In genomic region chr9:34744295-34745221, GRCh38 we compare ENCODE assay signal across 12 cellular contexts. TPM values are rescaled to one million over a fixed set of nuclear protein-coding genes. Genes with fewer than 3 reads are reported as not detected.
DNase-seq lines count a peak whose midpoint lies in the region; FAIRE-seq and TF ChIP-seq lines count a peak whose summit lies in the region.
"Had no signal": no experiment of that assay in that cellular context is flagged by ENCODE, and none has a peak within 500 bp of the region (broad histone marks: within the 10 kb centered on the region; RNA-seq: fewer than 3 reads in every experiment).

No MANE protein-coding gene starts in this region.

- H3K4me1 ChIP-seq in adipocyte (ENCODE audit: control insufficient read depth, insufficient read depth, low read length) (peaks cover 23% of the 10 kb centered on the region), keratinocyte (ENCODE audit: control insufficient read depth, extremely low read depth, insufficient read depth, low read length) (peaks cover 38% of the 10 kb centered on the region)
- H3K4me1 ChIP-seq: uterus had no signal

- dilution Hi-C loops in keratinocyte (cut with MboI; ENCODE audit: extremely low pct_ligation_motif_present, low sequenced_read_pairs) = no loop called here

- peak overlapping the region; percentile 74 for H3K27ac ChIP-seq in keratinocyte (ENCODE audit: control insufficient read depth, insufficient read depth, low read length)
- H3K27ac ChIP-seq in coronary artery = no peak overlapping the region
- H3K27ac ChIP-seq: uterus had no signal

- H3K36me3 ChIP-seq in adipocyte (ENCODE audit: control insufficient read depth, insufficient read depth, low read length, severe bottlenecking) = no peaks in the 10 kb centered on the region
- no peaks in the 10 kb centered on the region for H3K36me3 ChIP-seq in keratinocyte (ENCODE audit: control insufficient read depth in 2 of 2, extremely low read depth in 1 of 2, insufficient read depth in 2 of 2, low read length in 2 of 2)
- H3K36me3 ChIP-seq: uterus had no signal

- no peaks in the 10 kb centered on the region for H3K9me1 ChIP-seq in keratinocyte (ENCODE audit: control insufficient read depth, extremely low read depth, insufficient read depth, low read length)

- H3K9me3 ChIP-seq in adipocyte (ENCODE audit: control insufficient read depth, low read length) = peaks cover 3% of the 10 kb centered on the region
- peaks cover 5% of the 10 kb centered on the region for H3K9me3 ChIP-seq in keratinocyte (ENCODE audit: control insufficient read depth, low read depth, low read length)

- DNase-seq in A172 (ENCODE audit: low spot score) (peak; percentile 62), HFF-Myc (ENCODE audit: extremely low read depth, low read depth) (peak; percentile 5), adipocyte (ENCODE audit: low read depth) (peak; percentile 18), keratinocyte (ENCODE audit: low read depth, low spot score) (peak; percentile 89), coronary artery (ENCODE audit: low spot score) (no peak), COLO668 (lab: John Stamatoyannopoulos, UW; ENCODE audit: unreplicated experiment) (no peak), amniotic stem cell (lab: John Stamatoyannopoulos, UW) (no peak)
- no peak for DNase-seq in NK-92 treated with Interleukin-12 subunit alpha and Interleukin-12 subunit beta, amount 100 ng/mL, for 24 hours (lab: John Stamatoyannopoulos, UW)
- DNase-seq: CD4-positive, CD25-positive, alpha-beta regulatory T cell; effector CD8-positive, alpha-beta T cell; stimulated activated CD4-positive, alpha-beta T cell treated with anti-CD3 and anti-CD28 coated beads, Interleukin-2, amount 100 ng/mL, for 48 hours had no signal

- H3K27me3 ChIP-seq in adipocyte (replicated peaks; ENCODE audit: control insufficient read depth, insufficient read depth, low read length) = no peaks in the 10 kb centered on the region
- no peaks in the 10 kb centered on the region for H3K27me3 ChIP-seq in keratinocyte (ENCODE audit: control insufficient read depth, extremely low read depth, insufficient read depth, low read length)
- H3K27me3 ChIP-seq: uterus had no signal

- FAIRE-seq in keratinocyte (lab: Jason Lieb, UNC) = peak; percentile 100

- no peak overlapping the region for H2AFZ ChIP-seq in keratinocyte (ENCODE audit: control insufficient read depth, low read length)

- no peak overlapping the region for H3K9ac ChIP-seq in adipocyte (ENCODE audit: low read length)
- H3K9ac ChIP-seq in keratinocyte (ENCODE audit: control insufficient read depth, extremely low read depth, insufficient read depth, low read length) = peak overlapping the region; percentile 65

- no peaks in the 10 kb centered on the region for H3K79me2 ChIP-seq in keratinocyte (ENCODE audit: control insufficient read depth, insufficient read depth, low read length)

- TF ChIP-seq CTCF in HFF-Myc (IDR thresholded peaks at IDR 0.05; ENCODE audit: low read depth, low read length, missing control alignments) = no peak
- no peak for TF ChIP-seq CTCF in keratinocyte (optimal IDR thresholded peaks at IDR 0.05 in 1 of 3, IDR thresholded peaks at IDR 0.05 in 1 of 3, conservative IDR thresholded peaks at IDR 0.05 in 1 of 3; ENCODE audit: extremely low read depth in 1 of 3, insufficient read depth in 2 of 3, low read length in 3 of 3)
- TF ChIP-seq CTCF in coronary artery (IDR thresholded peaks at IDR 0.05) = no peak

- H3K4me3 ChIP-seq in HFF-Myc (replicated peaks; ENCODE audit: low read depth, low read length) (no peak overlapping the region), adipocyte (ENCODE audit: low read length) (no peak overlapping the region), keratinocyte (ENCODE audit: control insufficient read depth in 2 of 3, extremely low read depth in 1 of 3, insufficient read depth in 2 of 3, low read depth in 1 of 3, low read length in 3 of 3) (peak overlapping the region in 2 of 3 experiments; percentile 57 to 60), coronary artery (no peak overlapping the region)
- H3K4me3 ChIP-seq: uterus had no signal

- no peaks in the 10 kb centered on the region for H4K20me1 ChIP-seq in keratinocyte (ENCODE audit: control insufficient read depth, extremely low read depth, insufficient read depth, low read length)

- peak overlapping the region; percentile 72 for H3K4me2 ChIP-seq in keratinocyte (ENCODE audit: control insufficient read depth, extremely low read depth, insufficient read depth, low read depth, low read length)

RNA-seq across cellular contexts. Expression of gene CCL21, which starts 34.6 kb away (rescaled TPM):
- not detected in 2 replicates for total RNA-seq in A172 (2014; rRNA removed; shearing (Covaris generic))
- polyA plus RNA-seq in keratinocyte = not detected in 3 replicates
- polyA plus RNA-seq in keratinocyte (2011; ENCODE audit: low read depth) = not detected
- not detected in 2 replicates for polyA plus RNA-seq in keratinocyte (2011; cell fraction: cytosol; rRNA removed)
- polyA plus RNA-seq in keratinocyte (2011; cell fraction: nucleus; rRNA removed) = not detected in 2 replicates
- polyA plus RNA-seq in keratinocyte (2012; ENCODE audit: low replicate concordance) = not detected in 2 replicates
- not detected in 3 replicates for polyA minus RNA-seq in keratinocyte
- polyA minus RNA-seq in keratinocyte (2011; cell fraction: cytosol; rRNA and poly(A)+ RNA removed) = not detected
- not detected in 2 replicates for polyA minus RNA-seq in keratinocyte (2011; cell fraction: nucleus; rRNA and poly(A)+ RNA removed)
- total RNA-seq: CD4-positive, CD25-positive, alpha-beta regulatory T cell had no signal
- polyA plus RNA-seq: CD4-positive, CD25-positive, alpha-beta regulatory T cell had no signal

RNA-seq across cellular contexts. Expression of gene CCL19, which starts 53.5 kb away (rescaled TPM):
- not detected in 2 replicates for total RNA-seq in A172 (2014; rRNA removed; shearing (Covaris generic))
- not detected in 3 replicates for polyA plus RNA-seq in keratinocyte
- polyA plus RNA-seq in keratinocyte (2011; ENCODE audit: low read depth) = not detected
- not detected in 2 replicates for polyA plus RNA-seq in keratinocyte (2011; cell fraction: cytosol; rRNA removed)
- polyA plus RNA-seq in keratinocyte (2011; cell fraction: nucleus; rRNA removed) = not detected in 2 replicates
- not detected in 2 replicates for polyA plus RNA-seq in keratinocyte (2012; ENCODE audit: low replicate concordance)
- polyA minus RNA-seq in keratinocyte = not detected in 3 replicates
- polyA minus RNA-seq in keratinocyte (2011; cell fraction: cytosol; rRNA and poly(A)+ RNA removed) = not detected
- not detected in 2 replicates for polyA minus RNA-seq in keratinocyte (2011; cell fraction: nucleus; rRNA and poly(A)+ RNA removed)
- total RNA-seq: CD4-positive, CD25-positive, alpha-beta regulatory T cell had no signal
- polyA plus RNA-seq: CD4-positive, CD25-positive, alpha-beta regulatory T cell had no signal

Comparison
In these comparisons a context has a peak if more than half of its experiments do, and no peak if none do; other contexts are left out.
1. DNase-seq: peak in A172 (single experiment), HFF-Myc (single experiment), adipocyte (single experiment) and keratinocyte (single experiment); none in coronary artery (single experiment), COLO668 (single experiment), amniotic stem cell (single experiment) and NK-92 treated with Interleukin-12 subunit alpha and Interleukin-12 subunit beta, amount 100 ng/mL, for 24 hours (single experiment).
2. H3K4me3 ChIP-seq: peak in keratinocyte (2 of 3); none in HFF-Myc (single experiment), adipocyte (single experiment) and coronary artery (single experiment).